In the genomic region with DNA sequence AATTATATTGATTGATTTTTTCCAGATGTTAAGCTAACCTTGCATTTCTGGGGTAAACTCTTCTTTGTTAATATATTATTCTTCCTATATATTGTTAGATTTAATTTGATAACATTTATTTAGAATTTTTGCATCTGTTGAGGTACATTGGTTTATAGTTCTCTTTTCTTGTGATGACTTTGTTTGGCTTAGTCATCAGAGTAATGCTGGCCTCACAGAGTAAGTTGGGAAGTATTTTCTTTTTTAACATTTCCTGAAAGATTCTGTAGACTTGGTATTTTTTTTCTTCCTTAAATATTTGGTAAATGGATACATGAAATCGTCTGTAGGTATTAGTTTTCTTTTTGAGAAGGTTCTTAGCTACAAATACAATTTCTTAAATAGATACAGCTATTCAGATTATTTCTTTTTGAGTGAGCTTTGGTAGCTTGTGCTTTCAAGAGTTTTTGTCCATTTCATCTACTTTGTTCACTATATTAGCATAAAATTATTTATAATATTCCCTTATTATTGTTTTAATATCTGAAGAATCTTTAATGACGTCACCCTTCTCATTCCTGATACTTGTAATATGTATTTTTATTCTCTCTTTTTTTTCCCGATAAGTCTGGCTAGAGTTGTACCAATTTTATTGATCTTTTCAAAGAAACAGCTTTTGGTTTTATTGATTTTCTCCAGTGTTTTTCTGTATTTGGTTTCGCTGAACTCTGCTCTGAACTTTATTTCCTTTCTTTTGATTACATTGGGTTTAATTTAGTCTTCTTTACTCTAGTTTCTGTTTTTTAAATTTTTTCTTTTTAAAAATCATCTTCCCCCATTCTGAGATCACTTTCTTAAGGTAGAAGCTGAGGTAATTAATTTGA, we compare ENCODE assay signal across 1 cellular context.
TF ChIP-seq lines count a peak whose summit lies in the region.

No MANE protein-coding gene starts in this region.

TF ChIP-seq in GM12878, 131 proteins besides CTCF, POLR2A, EP300 and RAD21:
- TF ChIP-seq, protein P1, sequence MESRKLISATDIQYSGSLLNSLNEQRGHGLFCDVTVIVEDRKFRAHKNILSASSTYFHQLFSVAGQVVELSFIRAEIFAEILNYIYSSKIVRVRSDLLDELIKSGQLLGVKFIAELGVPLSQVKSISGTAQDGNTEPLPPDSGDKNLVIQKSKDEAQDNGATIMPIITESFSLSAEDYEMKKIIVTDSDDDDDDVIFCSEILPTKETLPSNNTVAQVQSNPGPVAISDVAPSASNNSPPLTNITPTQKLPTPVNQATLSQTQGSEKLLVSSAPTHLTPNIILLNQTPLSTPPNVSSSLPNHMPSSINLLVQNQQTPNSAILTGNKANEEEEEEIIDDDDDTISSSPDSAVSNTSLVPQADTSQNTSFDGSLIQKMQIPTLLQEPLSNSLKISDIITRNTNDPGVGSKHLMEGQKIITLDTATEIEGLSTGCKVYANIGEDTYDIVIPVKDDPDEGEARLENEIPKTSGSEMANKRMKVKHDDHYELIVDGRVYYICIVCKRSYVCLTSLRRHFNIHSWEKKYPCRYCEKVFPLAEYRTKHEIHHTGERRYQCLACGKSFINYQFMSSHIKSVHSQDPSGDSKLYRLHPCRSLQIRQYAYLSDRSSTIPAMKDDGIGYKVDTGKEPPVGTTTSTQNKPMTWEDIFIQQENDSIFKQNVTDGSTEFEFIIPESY (IDR thresholded peaks at IDR 0.05) = no peak
- TF ChIP-seq ATF7 (IDR thresholded peaks at IDR 0.05; ENCODE audit: low read depth) = peak; percentile 86
- TF ChIP-seq NR2C2 (IDR thresholded peaks at IDR 0.05; ENCODE audit: borderline replicate concordance, control insufficient read depth, insufficient read length, low read depth) = no peak
